In the genomic region with DNA sequence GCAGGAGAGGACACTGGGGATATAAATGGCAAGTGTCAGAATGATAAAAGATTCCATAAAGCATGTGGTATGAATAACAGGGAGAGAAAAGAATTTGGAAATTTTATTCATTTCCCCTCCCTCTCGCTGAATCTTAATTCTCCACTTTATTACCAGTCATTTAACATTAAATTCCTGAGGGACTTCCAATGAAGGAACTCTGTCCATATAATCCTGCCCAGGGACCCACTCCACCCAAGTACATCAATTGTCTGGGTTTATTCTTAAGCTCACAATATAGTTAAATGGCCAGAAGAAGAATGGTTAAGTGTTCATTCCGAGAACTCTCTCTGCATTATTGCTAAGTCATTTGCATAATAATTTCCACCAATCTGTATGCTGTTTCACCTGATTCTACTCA, we compare ENCODE assay signal across 31 cellular contexts.
"Had no signal": no experiment of that assay in that cellular context is flagged by ENCODE, and none has a peak within 500 bp of the region (broad histone marks: within the 10 kb centered on the region; RNA-seq: fewer than 3 reads in every experiment).

No MANE protein-coding gene starts in this region.

- H3K4me1 ChIP-seq: adrenal gland, ascending aorta, body of pancreas, breast epithelium had no signal

- H3K9me3 ChIP-seq: adrenal gland, ascending aorta, body of pancreas had no signal

- DNase-seq: activated effector memory CD4-positive, alpha-beta T cell treated with anti-CD3 and anti-CD28 coated beads, Interleukin-2, amount 50 U/mL, for 16 hours; activated effector memory CD4-positive, alpha-beta T cell treated with Interleukin-2 at 50 U/mL for 16 hours; activated gamma-delta T cell; activated gamma-delta T cell treated with Interleukin-2 at 50 U/mL for 16 hours; activated naive CD4-positive, alpha-beta T cell; activated naive CD4-positive, alpha-beta T cell treated with anti-CD3 and anti-CD28 coated beads for 36 hours; activated naive CD4-positive, alpha-beta T cell treated with anti-CD3 and anti-CD28 coated beads, Interleukin-2, amount 10 ng/mL, durations not matched to agents 7 days and 5 days; activated naive CD4-positive, alpha-beta T cell treated with anti-CD3 and anti-CD28 coated beads, Interleukin-2, amount 50 U/mL, for 16 hours; activated naive CD4-positive, alpha-beta T cell treated with Interleukin-2 at 50 U/mL for 16 hours; activated naive CD8-positive, alpha-beta T cell treated with anti-CD3 and anti-CD28 coated beads for 36 hours; activated naive CD8-positive, alpha-beta T cell treated with anti-CD3 and anti-CD28 coated beads, Interleukin-2, amount 10 ng/mL, durations not matched to agents 7 days and 5 days; activated naive CD8-positive, alpha-beta T cell treated with anti-CD3 and anti-CD28 coated beads, Interleukin-2, amount 50 U/mL, for 24 hours; activated T-cell treated with anti-CD3 and anti-CD28 coated beads, Interleukin-2, amount 50 U/mL, for 24 hours; activated T-cell treated with anti-CD3 and anti-CD28 coated beads, Interleukin-2, amount 50 U/mL, for 4 hours; activated T-cell treated with anti-CD3 and anti-CD28 coated beads, Interleukin-2, amount 50 U/mL, for 48 hours; activated T-cell treated with anti-CD3 and anti-CD28 coated beads, Interleukin-2, amount 50 U/mL, for 72 hours; adrenal gland; amniotic stem cell; amygdala; anterior cingulate cortex; aorta; body of pancreas; brain microvascular endothelial cell; caudate nucleus; central memory CD4-positive, alpha-beta T cell; cerebellar nuclear complex had no signal

- H3K36me3 ChIP-seq: adrenal gland, ascending aorta, brain microvascular endothelial cell, breast epithelium, cardiac muscle cell had no signal

- H3K27me3 ChIP-seq: adrenal gland, ascending aorta, body of pancreas, brain microvascular endothelial cell, breast epithelium, cardiac muscle cell had no signal

- H3K4me3 ChIP-seq: adrenal gland, ascending aorta, body of pancreas, breast epithelium, cardiac muscle cell had no signal

- FAIRE-seq: astrocyte, bronchial epithelial cell had no signal
